In genomic region chr18:50454379-50455005, GRCh38 we compare ENCODE assay signal across 1 cellular context.
TF ChIP-seq lines count a peak whose summit lies in the region.

No MANE protein-coding gene starts in this region.

TF ChIP-seq in H1, 55 proteins besides CTCF, POLR2A, EP300 and RAD21:
- no peak for TF ChIP-seq SP4 (IDR thresholded peaks at IDR 0.05; ENCODE audit: low read length)
- TF ChIP-seq, protein P1, sequence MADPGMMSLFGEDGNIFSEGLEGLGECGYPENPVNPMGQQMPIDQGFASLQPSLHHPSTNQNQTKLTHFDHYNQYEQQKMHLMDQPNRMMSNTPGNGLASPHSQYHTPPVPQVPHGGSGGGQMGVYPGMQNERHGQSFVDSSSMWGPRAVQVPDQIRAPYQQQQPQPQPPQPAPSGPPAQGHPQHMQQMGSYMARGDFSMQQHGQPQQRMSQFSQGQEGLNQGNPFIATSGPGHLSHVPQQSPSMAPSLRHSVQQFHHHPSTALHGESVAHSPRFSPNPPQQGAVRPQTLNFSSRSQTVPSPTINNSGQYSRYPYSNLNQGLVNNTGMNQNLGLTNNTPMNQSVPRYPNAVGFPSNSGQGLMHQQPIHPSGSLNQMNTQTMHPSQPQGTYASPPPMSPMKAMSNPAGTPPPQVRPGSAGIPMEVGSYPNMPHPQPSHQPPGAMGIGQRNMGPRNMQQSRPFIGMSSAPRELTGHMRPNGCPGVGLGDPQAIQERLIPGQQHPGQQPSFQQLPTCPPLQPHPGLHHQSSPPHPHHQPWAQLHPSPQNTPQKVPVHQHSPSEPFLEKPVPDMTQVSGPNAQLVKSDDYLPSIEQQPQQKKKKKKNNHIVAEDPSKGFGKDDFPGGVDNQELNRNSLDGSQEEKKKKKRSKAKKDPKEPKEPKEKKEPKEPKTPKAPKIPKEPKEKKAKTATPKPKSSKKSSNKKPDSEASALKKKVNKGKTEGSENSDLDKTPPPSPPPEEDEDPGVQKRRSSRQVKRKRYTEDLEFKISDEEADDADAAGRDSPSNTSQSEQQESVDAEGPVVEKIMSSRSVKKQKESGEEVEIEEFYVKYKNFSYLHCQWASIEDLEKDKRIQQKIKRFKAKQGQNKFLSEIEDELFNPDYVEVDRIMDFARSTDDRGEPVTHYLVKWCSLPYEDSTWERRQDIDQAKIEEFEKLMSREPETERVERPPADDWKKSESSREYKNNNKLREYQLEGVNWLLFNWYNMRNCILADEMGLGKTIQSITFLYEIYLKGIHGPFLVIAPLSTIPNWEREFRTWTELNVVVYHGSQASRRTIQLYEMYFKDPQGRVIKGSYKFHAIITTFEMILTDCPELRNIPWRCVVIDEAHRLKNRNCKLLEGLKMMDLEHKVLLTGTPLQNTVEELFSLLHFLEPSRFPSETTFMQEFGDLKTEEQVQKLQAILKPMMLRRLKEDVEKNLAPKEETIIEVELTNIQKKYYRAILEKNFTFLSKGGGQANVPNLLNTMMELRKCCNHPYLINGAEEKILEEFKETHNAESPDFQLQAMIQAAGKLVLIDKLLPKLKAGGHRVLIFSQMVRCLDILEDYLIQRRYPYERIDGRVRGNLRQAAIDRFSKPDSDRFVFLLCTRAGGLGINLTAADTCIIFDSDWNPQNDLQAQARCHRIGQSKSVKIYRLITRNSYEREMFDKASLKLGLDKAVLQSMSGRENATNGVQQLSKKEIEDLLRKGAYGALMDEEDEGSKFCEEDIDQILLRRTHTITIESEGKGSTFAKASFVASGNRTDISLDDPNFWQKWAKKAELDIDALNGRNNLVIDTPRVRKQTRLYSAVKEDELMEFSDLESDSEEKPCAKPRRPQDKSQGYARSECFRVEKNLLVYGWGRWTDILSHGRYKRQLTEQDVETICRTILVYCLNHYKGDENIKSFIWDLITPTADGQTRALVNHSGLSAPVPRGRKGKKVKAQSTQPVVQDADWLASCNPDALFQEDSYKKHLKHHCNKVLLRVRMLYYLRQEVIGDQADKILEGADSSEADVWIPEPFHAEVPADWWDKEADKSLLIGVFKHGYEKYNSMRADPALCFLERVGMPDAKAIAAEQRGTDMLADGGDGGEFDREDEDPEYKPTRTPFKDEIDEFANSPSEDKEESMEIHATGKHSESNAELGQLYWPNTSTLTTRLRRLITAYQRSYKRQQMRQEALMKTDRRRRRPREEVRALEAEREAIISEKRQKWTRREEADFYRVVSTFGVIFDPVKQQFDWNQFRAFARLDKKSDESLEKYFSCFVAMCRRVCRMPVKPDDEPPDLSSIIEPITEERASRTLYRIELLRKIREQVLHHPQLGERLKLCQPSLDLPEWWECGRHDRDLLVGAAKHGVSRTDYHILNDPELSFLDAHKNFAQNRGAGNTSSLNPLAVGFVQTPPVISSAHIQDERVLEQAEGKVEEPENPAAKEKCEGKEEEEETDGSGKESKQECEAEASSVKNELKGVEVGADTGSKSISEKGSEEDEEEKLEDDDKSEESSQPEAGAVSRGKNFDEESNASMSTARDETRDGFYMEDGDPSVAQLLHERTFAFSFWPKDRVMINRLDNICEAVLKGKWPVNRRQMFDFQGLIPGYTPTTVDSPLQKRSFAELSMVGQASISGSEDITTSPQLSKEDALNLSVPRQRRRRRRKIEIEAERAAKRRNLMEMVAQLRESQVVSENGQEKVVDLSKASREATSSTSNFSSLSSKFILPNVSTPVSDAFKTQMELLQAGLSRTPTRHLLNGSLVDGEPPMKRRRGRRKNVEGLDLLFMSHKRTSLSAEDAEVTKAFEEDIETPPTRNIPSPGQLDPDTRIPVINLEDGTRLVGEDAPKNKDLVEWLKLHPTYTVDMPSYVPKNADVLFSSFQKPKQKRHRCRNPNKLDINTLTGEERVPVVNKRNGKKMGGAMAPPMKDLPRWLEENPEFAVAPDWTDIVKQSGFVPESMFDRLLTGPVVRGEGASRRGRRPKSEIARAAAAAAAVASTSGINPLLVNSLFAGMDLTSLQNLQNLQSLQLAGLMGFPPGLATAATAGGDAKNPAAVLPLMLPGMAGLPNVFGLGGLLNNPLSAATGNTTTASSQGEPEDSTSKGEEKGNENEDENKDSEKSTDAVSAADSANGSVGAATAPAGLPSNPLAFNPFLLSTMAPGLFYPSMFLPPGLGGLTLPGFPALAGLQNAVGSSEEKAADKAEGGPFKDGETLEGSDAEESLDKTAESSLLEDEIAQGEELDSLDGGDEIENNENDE (IDR thresholded peaks at IDR 0.05; ENCODE audit: insufficient replicate concordance, low read length), result no peak
- TF ChIP-seq PHF8 (conservative IDR thresholded peaks at IDR 0.05; ENCODE audit: low read depth, low read length), result no peak
- TF ChIP-seq FOSL1 (IDR thresholded peaks at IDR 0.05; ENCODE audit: insufficient read depth, low read depth, low read length), result no peak
- TF ChIP-seq RNF2 (IDR thresholded peaks at IDR 0.05; ENCODE audit: borderline replicate concordance, low read depth, low read length, missing control alignments, poor library complexity, severe bottlenecking), result no peak
